Comparison of ENCODE assay signal across 23 cellular contexts in genomic region chr22:19398206-19398605, GRCh38. TPM values are rescaled to one million over a fixed set of nuclear protein-coding genes. Genes with fewer than 3 reads are reported as not detected.
DNase-seq lines count a peak whose midpoint lies in the region; ATAC-seq, FAIRE-seq and TF ChIP-seq lines count a peak whose summit lies in the region.
"Had no signal": no experiment of that assay in that cellular context is flagged by ENCODE, and none has a peak within 500 bp of the region (broad histone marks: within the 10 kb centered on the region; RNA-seq: fewer than 3 reads in every experiment).

No MANE protein-coding gene starts in this region.

- WGBS in K562 (ENCODE audit: insufficient coverage, low coverage, missing lambda C conversion rate) = 63% methylated on average over 6 of the region's 6 CpGs

- no peak overlapping the region for H3K4me2 ChIP-seq in K562 (ENCODE audit: insufficient read depth, low read length)
- H3K4me2 ChIP-seq in MM.1S (ENCODE audit: low read depth, low read length) = no peak overlapping the region

- FAIRE-seq in K562 (lab: Jason Lieb, UNC) = no peak
- FAIRE-seq: endothelial cell of umbilical vein, frontal cortex, GM12891, islet of Langerhans had no signal

- H3K36me3 ChIP-seq in MG63 (peaks cover 31% of the 10 kb centered on the region), K562 (ENCODE audit: control insufficient read depth, insufficient read depth, low read length) (peaks cover 95% of the 10 kb centered on the region), mucosa of descending colon (ENCODE audit: low read depth) (peaks cover 4% of the 10 kb centered on the region), MM.1S (replicated peaks; ENCODE audit: insufficient read depth, low read length) (peaks cover 5% of the 10 kb centered on the region)
- H3K36me3 ChIP-seq: uterus had no signal

- ATAC-seq in K562 (no peak), mucosa of descending colon (peak; percentile 37), HG03196 (IDR thresholded peaks at IDR 0.05; ENCODE audit: unreplicated experiment) (no peak), HG03520 (IDR thresholded peaks at IDR 0.05; ENCODE audit: unreplicated experiment) (no peak)
- ATAC-seq: activated CD8-positive, alpha-beta T cell treated with anti-CD3 and anti-CD28 coated beads for 36 hours; CD8-positive, alpha-beta T cell; lower lobe of right lung; SK-N-SH treated with all-trans-retinoic acid at 6 μM for 48 hours; WTC11 had no signal

- peak; percentile 77 for DNase-seq in DMS 273 (lab: John Stamatoyannopoulos, UW; ENCODE audit: unreplicated experiment)
- DNase-seq in MG63 = peak; percentile 10
- no peak for DNase-seq in K562 (ENCODE audit: extremely low read depth in 1 of 4, low spot score in 3 of 4)
- peak in 1 of 3 donors; percentile 10 for DNase-seq in mucosa of descending colon
- no peak for DNase-seq in MM.1S
- DNase-seq: activated CD8-positive, alpha-beta T cell treated with anti-CD3 and anti-CD28 coated beads for 36 hours; activated naive CD4-positive, alpha-beta T cell; AML-193; CD8-positive, alpha-beta T cell; DMS79 treated with DMSO at 0.1 percent for 48 hours; hypothalamus; lower lobe of right lung; NCI-H1417 treated with DMSO at 0.1 percent for 48 hours; uterus had no signal

- no peak for TF ChIP-seq POLR2A in K562 (conservative IDR thresholded peaks at IDR 0.05)

- POLR2A ChIA-PET in K562 (lab: Yijun Ruan, JAX) = interaction anchor here (0.6 to 15.8 kb wide), 11 partner anchors 11 to 357 kb away, joined by 3 to 245 read pairs (median 7); partner anchors contain the start of genes HIRA and MRPL40

- H3K27me3 ChIP-seq in MG63 (no peaks in the 10 kb centered on the region), K562 (ENCODE audit: control insufficient read depth in 2 of 2, insufficient read depth in 2 of 2, low read length in 2 of 2) (no peaks in the 10 kb centered on the region), MM.1S (replicated peaks; ENCODE audit: insufficient read depth, low read length) (no peaks in the 10 kb centered on the region)
- H3K27me3 ChIP-seq: adrenal gland, uterus had no signal

- no peak overlapping the region for H2AFZ ChIP-seq in K562 (ENCODE audit: low read depth, low read length)
- no peak overlapping the region for H2AFZ ChIP-seq in MM.1S (ENCODE audit: low read length)

- BruUV-seq in K562 (replicated peaks; lab: Mats Ljungman, UMichigan) = no TSS peak

- H3K79me2 ChIP-seq in K562 (ENCODE audit: control insufficient read depth, insufficient read depth, low read length) (peaks cover 15% of the 10 kb centered on the region; the same call in 2 of the 3 replicates), MM.1S (ENCODE audit: low read length) (peaks cover 17% of the 10 kb centered on the region; the same call in 1 of the 2 replicates)

- H3K4me3 ChIP-seq in MG63 = no peak overlapping the region
- no peak overlapping the region for H3K4me3 ChIP-seq in K562
- no peak overlapping the region for H3K4me3 ChIP-seq in mucosa of descending colon
- no peak overlapping the region for H3K4me3 ChIP-seq in MM.1S (ENCODE audit: low read length)
- H3K4me3 ChIP-seq: adrenal gland, lower lobe of right lung, uterus had no signal

- CTCF ChIA-PET in K562 (lab: Yijun Ruan, JAX; ENCODE audit: low intra/inter-chr PET ratio) = no interaction called here

- intact Hi-C loops in K562 (cut with micrococcal nuclease) = loop anchor here (5.0 to 10.0 kb wide), 2 partner anchors 79 to 227 kb away; partner anchors contain the start of genes CDC45 and UFD1
- intact Hi-C loops in mucosa of descending colon (cut with DNase I, micrococcal nuclease) = no loop called here

- H3K4me1 ChIP-seq in K562 (replicated peaks in 1 of 2; ENCODE audit: control insufficient read depth in 2 of 2, insufficient read depth in 2 of 2, low read length in 2 of 2) = peaks cover 31 to 33% of the 10 kb centered on the region in 2 experiments
- no peaks in the 10 kb centered on the region for H3K4me1 ChIP-seq in mucosa of descending colon (ENCODE audit: low read depth)
- H3K4me1 ChIP-seq in MM.1S (ENCODE audit: low read length) = no peaks in the 10 kb centered on the region
- H3K4me1 ChIP-seq: lower lobe of right lung, uterus had no signal

- peaks cover 11% of the 10 kb centered on the region for H3K9me1 ChIP-seq in K562 (ENCODE audit: control insufficient read depth, insufficient read depth, low read length)

- TF ChIP-seq CTCF in K562 (IDR thresholded peaks at IDR 0.05 in 2 of 3, conservative IDR thresholded peaks at IDR 0.05 in 1 of 3; ENCODE audit: insufficient read depth in 2 of 3, low read depth in 1 of 3, low read length in 3 of 3) (no peak), mucosa of descending colon (IDR thresholded peaks at IDR 0.05) (no peak), MM.1S (IDR thresholded peaks at IDR 0.05; ENCODE audit: low read length) (no peak)

- TF ChIP-seq EP300 in K562 (IDR thresholded peaks at IDR 0.05; ENCODE audit: low read length) = no peak

- peak overlapping the region; percentile 73 for H3K27ac ChIP-seq in K562 (ENCODE audit: extremely low read depth, low read depth, low read length)
- no peak overlapping the region for H3K27ac ChIP-seq in MM.1S (ENCODE audit: low read length)
- H3K27ac ChIP-seq: adrenal gland, lower lobe of right lung, uterus had no signal

- no peak; a peak in 1 of 4 replicates for TF ChIP-seq RAD21 in K562 (CRISPR knock-in tag; conservative IDR thresholded peaks at IDR 0.05 in 1 of 2, IDR thresholded peaks at IDR 0.05 in 1 of 2)

- H3K9me2 ChIP-seq in MM.1S (replicated peaks; ENCODE audit: insufficient read depth, low read length) = no peaks in the 10 kb centered on the region

- H3K9ac ChIP-seq in K562 (ENCODE audit: insufficient read depth in 1 of 2, low read depth in 2 of 2, low read length in 2 of 2) (peak overlapping the region; percentile 54 to 84; a peak in 3 of 4 replicates), MM.1S (ENCODE audit: low read length) (no peak overlapping the region)

- H3K9me3 ChIP-seq in MG63 (no peaks in the 10 kb centered on the region), K562 (replicated peaks; ENCODE audit: control insufficient read depth, insufficient read depth, low read depth, low read length) (no peaks in the 10 kb centered on the region), mucosa of descending colon (no peaks in the 10 kb centered on the region), MM.1S (replicated peaks; ENCODE audit: insufficient read depth, low read length) (no peaks in the 10 kb centered on the region)
- H3K9me3 ChIP-seq: adrenal gland, lower lobe of right lung, uterus had no signal

- in situ Hi-C loops in K562 (cut with MboI) = no loop called here

- H3F3A ChIP-seq in MM.1S (ENCODE audit: insufficient read depth, low read length) = no peaks in the 10 kb centered on the region

- 0 out of 2 replicates have a peak, but pooled peaks cover 5% of the 10 kb centered on the region for H4K20me1 ChIP-seq in K562 (replicated peaks; ENCODE audit: control insufficient read depth, insufficient read depth, low read length)
- H4K20me1 ChIP-seq in MM.1S (ENCODE audit: insufficient read depth, low read length) = no peaks in the 10 kb centered on the region

RNA-seq across cellular contexts. Expression of gene HIRA, which starts 33.3 kb away (rescaled TPM):
- 19.8 and 22.1 TPM in 2 replicates for total RNA-seq in MG63 (2014; rRNA removed; shearing (Covaris generic); ENCODE audit: low replicate concordance)
- 103 and 120 TPM in 2 replicates for total RNA-seq in K562 (2011; cell fraction: chromatin; rRNA removed; ENCODE audit: low replicate concordance)
- 79.7 and 81.6 TPM in 2 replicates for total RNA-seq in K562 (2011; cell fraction: nucleolus; rRNA removed)
- total RNA-seq in K562 (2011; cell fraction: nucleoplasm; rRNA removed) = 66.5 and 67.1 TPM in 2 replicates
- 58.3 and 70.6 TPM in 2 replicates for total RNA-seq in K562 (2014; rRNA removed)
- 53.9 and 54.0 TPM in 2 replicates for total RNA-seq in K562 (2014; rRNA removed; fragmentation: Illumina TruSeq; extraction: Trizol)
- 57.5 and 58.4 TPM in 2 replicates for total RNA-seq in K562 (2015; rRNA removed; fragmentation: Illumina TruSeq; extraction: Trizol)
- total RNA-seq in K562 (2021) = 115 and 132 TPM in 2 replicates
- polyA plus RNA-seq in K562 (2011; rRNA removed) = 71.7 and 82.2 TPM in 2 replicates
- 105 and 109 TPM in 2 replicates for polyA plus RNA-seq in K562 (2011; cell fraction: cytosol; rRNA removed)
- polyA plus RNA-seq in K562 (2011; cell fraction: nucleus; rRNA removed) = 104 and 124 TPM in 2 replicates
- 91.6 and 91.8 TPM in 2 replicates for polyA plus RNA-seq in K562 (2012)
- polyA plus RNA-seq in K562 (2014; fragmentation: Illumina TruSeq; extraction: Trizol) = 106 and 114 TPM in 2 replicates
- polyA plus RNA-seq in K562 (2014; fragmentation: Nextera tagmentation; extraction: Ambion mirVana) = 1 to 10 TPM in 1 of 2 experiments, under 1 TPM in 1; 0.96 to 1.2 TPM
- 80.0 and 80.8 TPM in 2 replicates for polyA plus RNA-seq in K562 (2014; rRNA removed)
- 93.7 and 126 TPM in 2 replicates for polyA minus RNA-seq in K562 (2011; rRNA and poly(A)+ RNA removed)
- polyA minus RNA-seq in K562 (2011; cell fraction: cytosol; rRNA and poly(A)+ RNA removed) = 65.3 and 93.4 TPM in 2 replicates
- polyA minus RNA-seq in K562 (2011; cell fraction: nucleus; rRNA and poly(A)+ RNA removed) = 30.3 and 61.3 TPM in 2 replicates
- 10 to 100 TPM; 24.0 to 35.0 (median 27.4) TPM for total RNA-seq in mucosa of descending colon

RNA-seq across cellular contexts. Expression of gene MRPL40, which starts 34.1 kb away (rescaled TPM):
- total RNA-seq in MG63 (2014; rRNA removed; shearing (Covaris generic); ENCODE audit: low replicate concordance) = 56.2 and 80.2 TPM in 2 replicates
- total RNA-seq in K562 (2011; cell fraction: chromatin; rRNA removed; ENCODE audit: low replicate concordance) = 13.9 and 26.1 TPM in 2 replicates
- total RNA-seq in K562 (2011; cell fraction: nucleolus; rRNA removed) = 29.0 and 32.5 TPM in 2 replicates
- 25.1 and 32.0 TPM in 2 replicates for total RNA-seq in K562 (2011; cell fraction: nucleoplasm; rRNA removed)
- total RNA-seq in K562 (2014; rRNA removed) (160 and 182 TPM in 2 replicates), K562 (2014; rRNA removed; fragmentation: Illumina TruSeq; extraction: Trizol) (208 and 209 TPM in 2 replicates), K562 (2015; rRNA removed; fragmentation: Illumina TruSeq; extraction: Trizol) (181 and 198 TPM in 2 replicates), K562 (2021) (132 and 144 TPM in 2 replicates), mucosa of descending colon (10 to 100 TPM; 15.2 to 21.7 (median 19.0) TPM)
- polyA plus RNA-seq in K562 (2011; rRNA removed) (175 and 219 TPM in 2 replicates), K562 (2014; fragmentation: Illumina TruSeq; extraction: Trizol) (197 and 237 TPM in 2 replicates), K562 (2014; fragmentation: Nextera tagmentation; extraction: Ambion mirVana) (100 to 1,000 TPM; 601 to 652 TPM), K562 (2014; rRNA removed) (223 TPM in 2 replicates)
- polyA plus RNA-seq in K562 (2011; cell fraction: cytosol; rRNA removed) = 88.3 and 113 TPM in 2 replicates
- 34.6 and 66.5 TPM in 2 replicates for polyA plus RNA-seq in K562 (2011; cell fraction: nucleus; rRNA removed)
- polyA plus RNA-seq in K562 (2012) = 159 TPM in 2 replicates
- polyA minus RNA-seq in K562 (2011; rRNA and poly(A)+ RNA removed) = 52.5 and 73.2 TPM in 2 replicates
- polyA minus RNA-seq in K562 (2011; cell fraction: cytosol; rRNA and poly(A)+ RNA removed) = 31.3 and 34.3 TPM in 2 replicates
- polyA minus RNA-seq in K562 (2011; cell fraction: nucleus; rRNA and poly(A)+ RNA removed) = 12.0 and 31.3 TPM in 2 replicates

RNA-seq across cellular contexts. Expression of gene C22orf39, which starts 49.3 kb away (rescaled TPM):
- total RNA-seq in MG63 (2014; rRNA removed; shearing (Covaris generic); ENCODE audit: low replicate concordance) = 33.0 and 38.7 TPM in 2 replicates
- 119 and 122 TPM in 2 replicates for total RNA-seq in K562 (2011; cell fraction: chromatin; rRNA removed; ENCODE audit: low replicate concordance)
- 71.8 and 76.0 TPM in 2 replicates for total RNA-seq in K562 (2011; cell fraction: nucleolus; rRNA removed)
- total RNA-seq in K562 (2011; cell fraction: nucleoplasm; rRNA removed) = 107 and 142 TPM in 2 replicates
- total RNA-seq in K562 (2014; rRNA removed) (94.7 and 124 TPM in 2 replicates), K562 (2014; rRNA removed; fragmentation: Illumina TruSeq; extraction: Trizol) (57.2 and 59.5 TPM in 2 replicates), K562 (2015; rRNA removed; fragmentation: Illumina TruSeq; extraction: Trizol) (61.3 and 63.2 TPM in 2 replicates), K562 (2021) (66.8 and 68.0 TPM in 2 replicates), mucosa of descending colon (10 to 100 TPM; 21.9 to 60.4 (median 28.0) TPM)
- polyA plus RNA-seq in K562 (2011; rRNA removed) (139 and 244 TPM in 2 replicates), K562 (2014; fragmentation: Illumina TruSeq; extraction: Trizol) (68.6 and 73.5 TPM in 2 replicates), K562 (2014; fragmentation: Nextera tagmentation; extraction: Ambion mirVana) (10 to 100 TPM; 20.4 to 25.9 TPM), K562 (2014; rRNA removed) (112 and 121 TPM in 2 replicates)
- 164 and 257 TPM in 2 replicates for polyA plus RNA-seq in K562 (2011; cell fraction: cytosol; rRNA removed)
- polyA plus RNA-seq in K562 (2011; cell fraction: nucleus; rRNA removed) = 71.0 and 99.7 TPM in 2 replicates
- polyA plus RNA-seq in K562 (2012) = 87.8 and 120 TPM in 2 replicates
- 116 and 185 TPM in 2 replicates for polyA minus RNA-seq in K562 (2011; rRNA and poly(A)+ RNA removed)
- polyA minus RNA-seq in K562 (2011; cell fraction: cytosol; rRNA and poly(A)+ RNA removed) = 49.4 and 80.5 TPM in 2 replicates
- 24.9 and 58.9 TPM in 2 replicates for polyA minus RNA-seq in K562 (2011; cell fraction: nucleus; rRNA and poly(A)+ RNA removed)

Comparison
In these comparisons a context has a peak if more than half of its experiments do, and no peak if none do; other contexts are left out.
1. DNase-seq: peak in DMS 273 (single experiment) and MG63 (single experiment); none in K562 (0 of 4) and MM.1S (single experiment).